In genomic region chr7:98171449-98171848, GRCh38 we compare ENCODE assay signal across 27 cellular contexts. TPM values are rescaled to one million over a fixed set of nuclear protein-coding genes. Genes with fewer than 3 reads are reported as not detected.
"Had no signal": no experiment of that assay in that cellular context is flagged by ENCODE, and none has a peak within 500 bp of the region (broad histone marks: within the 10 kb centered on the region; RNA-seq: fewer than 3 reads in every experiment).

No MANE protein-coding gene starts in this region.

- H3K9me3 ChIP-seq: colonic mucosa, esophagus muscularis mucosa, gastroesophageal sphincter, mucosa of descending colon, psoas muscle, spleen, thoracic aorta, transverse colon had no signal

- H3K4me1 Mint-ChIP-seq: stimulated activated memory B cell treated with anti-CD40 and anti-IgM and Interleukin-4, amounts not matched to agents 10 μg/mL and 1 μg/mL and 100 μg/mL, for 72 hours had no signal

- H3K9me3 Mint-ChIP-seq: naive thymus-derived CD8-positive, alpha-beta T cell; stimulated activated memory B cell treated with anti-CD40 and anti-IgM and Interleukin-4, amounts not matched to agents 10 μg/mL and 1 μg/mL and 100 μg/mL, for 72 hours; stimulated activated naive CD8-positive, alpha-beta T cell treated with anti-CD3 and anti-CD28 coated beads, Interleukin-15, Interleukin-2, amounts not matched to agents 100 ng/mL and 50 ng/mL, for 24 hours had no signal

- DNase-seq: colonic mucosa; dermis blood vessel endothelial cell; effector CD4-positive, alpha-beta T cell; glutamatergic neuron; islet precursor cell; mammary epithelial cell; mucosa of descending colon; naive thymus-derived CD8-positive, alpha-beta T cell; psoas muscle; retina; spleen; stimulated activated CD4-positive, alpha-beta T cell treated with anti-CD3 and anti-CD28 coated beads, Interleukin-15, amount 100 ng/mL, for 24 hours; stimulated activated CD4-positive, alpha-beta T cell treated with anti-CD3 and anti-CD28 coated beads, Interleukin-1b, Interleukin-23, amount 100 ng/mL, for 48 hours; stimulated activated CD4-positive, alpha-beta T cell treated with anti-CD3 and anti-CD28 coated beads, Interleukin-4, amount 100 ng/mL, for 24 hours; transverse colon had no signal

- H3K27ac Mint-ChIP-seq: stimulated activated memory B cell treated with anti-CD40 and anti-IgM and Interleukin-4, amounts not matched to agents 10 μg/mL and 1 μg/mL and 100 μg/mL, for 72 hours; stimulated activated naive CD8-positive, alpha-beta T cell treated with anti-CD3 and anti-CD28 coated beads, Interleukin-15, Interleukin-2, amounts not matched to agents 100 ng/mL and 50 ng/mL, for 24 hours had no signal

- H3K27me3 Mint-ChIP-seq: naive thymus-derived CD8-positive, alpha-beta T cell; stimulated activated memory B cell treated with anti-CD40 and anti-IgM and Interleukin-4, amounts not matched to agents 10 μg/mL and 1 μg/mL and 100 μg/mL, for 72 hours; stimulated activated naive CD8-positive, alpha-beta T cell treated with anti-CD3 and anti-CD28 coated beads, Interleukin-15, Interleukin-2, amounts not matched to agents 100 ng/mL and 50 ng/mL, for 24 hours had no signal

- H3K27me3 ChIP-seq: colonic mucosa, esophagus muscularis mucosa, gastroesophageal sphincter, spleen, transverse colon had no signal

- FAIRE-seq: endometrium had no signal

- H3K4me1 ChIP-seq: colonic mucosa, gastroesophageal sphincter had no signal

- H3K4me3 ChIP-seq: colonic mucosa, esophagus muscularis mucosa, gastroesophageal sphincter, mucosa of descending colon, psoas muscle, spleen, thoracic aorta, transverse colon had no signal

- H3K4me3 Mint-ChIP-seq: naive thymus-derived CD8-positive, alpha-beta T cell; stimulated activated memory B cell treated with anti-CD40 and anti-IgM and Interleukin-4, amounts not matched to agents 10 μg/mL and 1 μg/mL and 100 μg/mL, for 72 hours; stimulated activated naive CD8-positive, alpha-beta T cell treated with anti-CD3 and anti-CD28 coated beads, Interleukin-15, Interleukin-2, amounts not matched to agents 100 ng/mL and 50 ng/mL, for 24 hours had no signal

- ATAC-seq: gastroesophageal sphincter; left lobe of liver; mucosa of descending colon; naive thymus-derived CD8-positive, alpha-beta T cell; psoas muscle; sciatic nerve; stimulated activated memory B cell treated with anti-CD40 and anti-IgM and Interleukin-4, amounts not matched to agents 10 μg/mL and 1 μg/mL and 100 μg/mL, for 72 hours had no signal

- H3K27ac ChIP-seq: colonic mucosa, epithelial cell of prostate, esophagus muscularis mucosa, gastroesophageal sphincter, spleen, thoracic aorta, transverse colon had no signal

RNA-seq across cellular contexts. Expression of gene BHLHA15, which starts 39.8 kb away (rescaled TPM):
- total RNA-seq: esophagus muscularis mucosa; naive thymus-derived CD8-positive, alpha-beta T cell; psoas muscle; sciatic nerve; skeletal muscle tissue; subcutaneous adipose tissue; thoracic aorta; urinary bladder had no signal
- polyA plus RNA-seq: psoas muscle, urinary bladder had no signal
